In genomic region chr2:39094717-39095363, GRCh38 we compare ENCODE assay signal across 1 cellular context.
TF ChIP-seq lines count a peak whose summit lies in the region.

No MANE protein-coding gene starts in this region.

TF ChIP-seq in GM12878, 131 proteins besides CTCF, POLR2A, EP300 and RAD21 (continued from another document):
- TF ChIP-seq RUNX3 (IDR thresholded peaks at IDR 0.05; ENCODE audit: low read length) (peak; percentile 83), ATF3 (IDR thresholded peaks at IDR 0.05; ENCODE audit: borderline replicate concordance, extremely low read depth, low read depth, low read length) (no peak), FOXM1 (IDR thresholded peaks at IDR 0.05; ENCODE audit: low read depth, low read length) (peak; percentile 56; the same call in 1 of the 2 replicates), CBX5 (IDR thresholded peaks at IDR 0.05; ENCODE audit: low read depth) (0 out of 2 replicates have a peak, but pooled peaks have one; percentile 31), TAF1 (IDR thresholded peaks at IDR 0.05; ENCODE audit: borderline replicate concordance, low read depth, low read length) (no peak), NFIC (IDR thresholded peaks at IDR 0.05; ENCODE audit: low read depth, low read length) (peak; percentile 49; the same call in 1 of the 2 replicates), ATF2 (IDR thresholded peaks at IDR 0.05; ENCODE audit: low read length) (peak; percentile 48; the same call in 1 of the 2 replicates), YY1 (IDR thresholded peaks at IDR 0.05; ENCODE audit: low read depth, low read length) (no peak), FOS (IDR thresholded peaks at IDR 0.05; ENCODE audit: borderline replicate concordance, extremely low read depth, insufficient read length) (no peak)
